In the genomic region with DNA sequence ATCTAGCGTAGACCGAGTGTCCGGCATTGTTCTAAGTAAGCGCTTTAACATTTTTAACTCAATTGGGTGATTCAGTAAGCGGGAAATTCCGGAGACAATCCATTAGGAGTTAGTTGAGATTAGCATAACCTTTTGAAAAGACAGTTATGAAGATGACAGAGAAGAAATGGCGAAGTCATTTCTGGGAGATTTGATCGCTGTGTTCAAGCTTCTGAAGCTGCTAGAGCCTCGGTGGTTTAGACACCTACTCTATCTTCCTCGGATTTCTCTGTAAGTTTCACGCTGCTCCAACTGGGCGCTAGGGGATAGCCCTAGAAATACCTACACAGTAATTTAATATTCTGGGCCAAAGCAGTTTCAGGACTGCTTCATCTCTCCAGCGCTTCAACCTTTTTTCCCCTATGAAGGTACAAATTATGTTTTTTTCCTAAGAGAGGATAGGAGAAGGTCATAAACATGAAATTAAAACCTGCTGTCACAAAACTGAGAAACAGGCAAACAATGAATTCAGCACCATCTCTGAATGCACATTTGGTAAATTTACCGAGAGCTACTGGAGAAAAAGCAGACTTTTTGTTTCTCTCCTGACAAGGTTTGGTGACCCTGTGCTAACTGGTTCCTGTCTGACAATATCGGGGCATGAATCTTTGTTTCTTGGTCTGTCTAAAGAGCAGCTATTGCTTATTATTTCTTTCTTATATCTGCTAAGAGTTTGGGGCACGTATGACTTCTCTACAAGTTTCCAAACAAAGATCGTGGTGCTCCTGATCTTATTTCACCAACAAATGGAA, we compare ENCODE assay signal across 1 cellular context.
TF ChIP-seq lines count a peak whose summit lies in the region.

No MANE protein-coding gene starts in this region.

TF ChIP-seq in GM12878, 131 proteins besides CTCF, POLR2A, EP300 and RAD21 (continued from another document):
- TF ChIP-seq NFIC (IDR thresholded peaks at IDR 0.05; ENCODE audit: low read depth, low read length), result no peak
- TF ChIP-seq CBX3 (IDR thresholded peaks at IDR 0.05; ENCODE audit: borderline replicate concordance, low read depth), result no peak
- 0 out of 2 replicates have a peak, but pooled peaks have one; percentile 21 for TF ChIP-seq PAX8 (IDR thresholded peaks at IDR 0.05)
